8 cellular contexts compared by ENCODE assay signal in the genomic region with DNA sequence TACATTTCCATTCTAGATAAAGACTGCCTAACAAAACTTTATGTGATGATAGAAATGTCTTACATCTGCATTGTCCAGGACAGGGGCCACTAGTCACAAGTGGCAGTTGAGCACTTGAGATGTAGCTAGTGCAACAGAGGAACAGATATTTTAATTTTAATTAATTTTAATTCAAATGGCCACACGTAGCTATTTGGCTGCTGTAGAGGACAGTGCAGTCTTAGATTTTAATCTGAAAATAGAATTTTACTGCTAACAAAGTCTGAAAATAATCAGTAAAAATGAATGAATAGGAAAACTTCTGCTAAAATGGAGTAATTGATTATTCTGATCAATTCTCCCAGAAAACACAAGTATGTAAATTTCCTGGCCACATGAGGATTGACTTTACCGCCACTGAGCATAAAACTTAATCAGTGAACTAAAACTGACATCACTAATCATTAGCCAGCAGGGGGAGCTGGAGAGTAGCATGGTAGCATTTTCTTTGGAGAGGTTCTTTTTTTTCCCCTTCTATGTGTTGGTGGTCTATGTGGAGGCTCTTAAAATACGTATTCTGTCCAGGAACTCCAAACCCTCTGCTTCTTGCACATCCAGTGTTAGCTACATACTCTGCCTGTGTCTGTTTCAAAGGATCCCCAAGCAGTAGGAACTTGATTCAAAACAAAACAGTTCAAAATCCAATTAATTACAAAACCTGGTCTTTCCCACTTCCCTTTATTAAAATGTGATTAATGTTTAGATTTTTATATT. TPM values are rescaled to one million over a fixed set of nuclear protein-coding genes. Genes with fewer than 3 reads are reported as not detected.
DNase-seq lines count a peak whose midpoint lies in the region; FAIRE-seq and TF ChIP-seq lines count a peak whose summit lies in the region.

No MANE protein-coding gene starts in this region.

- intact Hi-C loops in MCF 10A (cut with micrococcal nuclease): loop anchor here (1.0 to 2.0 kb wide), 2 partner anchors 135 to 303 kb away; no protein-coding TSS in a partner anchor
- intact Hi-C loops in kidney (cut with DNase I): loop anchor here (10.0 kb wide), 1 partner anchor 139 kb away; no protein-coding TSS in a partner anchor

- H3K4me1 ChIP-seq in kidney (ENCODE audit: control insufficient read depth in 1 of 2, insufficient read depth in 1 of 2, low read depth in 1 of 2, low read length in 2 of 2): peaks cover 0 to 12% of the 10 kb centered on the region in 2 donors

- no TSS peak for BruUV-seq in MCF 10A (replicated peaks; lab: Mats Ljungman, UMichigan)

- POLR2A ChIA-PET in MCF 10A (lab: Yijun Ruan, JAX): interaction anchor here (0.7 kb wide), 1 partner anchor 271 kb away, joined by 3 read pairs; no protein-coding TSS in a partner anchor

- TF ChIP-seq POLR2A in NB4 (IDR thresholded peaks at IDR 0.05; ENCODE audit: extremely low read depth, insufficient read length): no peak

- no peaks in the 10 kb centered on the region for H3K9me3 ChIP-seq in kidney (ENCODE audit: control insufficient read depth in 1 of 2, low read length in 2 of 2)

- no peaks in the 10 kb centered on the region for H3K4me1 Mint-ChIP-seq in MCF 10A (ENCODE audit: insufficient read depth, unreplicated experiment)

- peak; percentile 54 for DNase-seq in SIG-M5 treated with dmso at 0.1 percent for 504 hours (lab: John Stamatoyannopoulos, UW; ENCODE audit: unreplicated experiment)
- DNase-seq in SIG-M5 (lab: John Stamatoyannopoulos, UW): no peak
- peak; percentile 47 for DNase-seq in HFF-Myc (ENCODE audit: extremely low read depth, low read depth)
- DNase-seq in NB4 (ENCODE audit: low read depth): peak; percentile 71
- DNase-seq in SKM-1 treated with dmso at 0.1 percent for 144 hours (lab: John Stamatoyannopoulos, UW; ENCODE audit: unreplicated experiment): peak; percentile 52
- DNase-seq in MCF 10A (ENCODE audit: unreplicated experiment): peak; percentile 81
- no peak for DNase-seq in kidney
- DNase-seq in stimulated activated CD4-positive, alpha-beta T cell treated with anti-CD3 and anti-CD28 coated beads, Interleukin-4, amount 100 ng/mL, for 48 hours (ENCODE audit: low read depth in 2 of 2): peak; percentile 28 to 40

- peak; percentile 81 for TF ChIP-seq CTCF in HFF-Myc (IDR thresholded peaks at IDR 0.05; ENCODE audit: low read depth, low read length, missing control alignments)
- peak; percentile 95 for TF ChIP-seq CTCF in NB4 (IDR thresholded peaks at IDR 0.05; ENCODE audit: low read depth, low read length)
- peak; percentile 77 for TF ChIP-seq CTCF in MCF 10A (IDR thresholded peaks at IDR 0.05; ENCODE audit: unreplicated experiment)
- peak; percentile 84 for TF ChIP-seq CTCF in kidney (IDR thresholded peaks at IDR 0.05; ENCODE audit: borderline replicate concordance, extremely low read depth, insufficient read depth)

- no peak overlapping the region for H3K4me3 Mint-ChIP-seq in MCF 10A (ENCODE audit: unreplicated experiment)

- H3K36me3 ChIP-seq in kidney (ENCODE audit: control insufficient read depth in 1 of 2, insufficient read depth in 2 of 2, low read length in 2 of 2): no peaks in the 10 kb centered on the region

- CTCF ChIA-PET in MCF 10A (lab: Yijun Ruan, JAX): interaction anchor here (0.6 to 6.4 kb wide), 43 partner anchors 9 to 1895 kb away, joined by 3 to 112 read pairs (median 4); no protein-coding TSS in a partner anchor

- H3K9me3 Mint-ChIP-seq in MCF 10A (ENCODE audit: unreplicated experiment): no peaks in the 10 kb centered on the region

- H3K9ac ChIP-seq in kidney (ENCODE audit: low read length in 2 of 2): no peak overlapping the region

- no peaks in the 10 kb centered on the region for H3K36me3 Mint-ChIP-seq in MCF 10A (ENCODE audit: insufficient read depth, unreplicated experiment)

- H3K4me3 ChIP-seq in HFF-Myc (replicated peaks; ENCODE audit: low read depth, low read length): no peak overlapping the region
- H3K4me3 ChIP-seq in NB4 (ENCODE audit: low read depth, low read length): no peak overlapping the region
- no peak overlapping the region for H3K4me3 ChIP-seq in kidney (ENCODE audit: low read length in 2 of 2)

- H3K27ac Mint-ChIP-seq in MCF 10A (ENCODE audit: low read depth, unreplicated experiment): no peak overlapping the region

- FAIRE-seq in kidney (lab: Jason Lieb, UNC): peak; percentile 77

- H3K27ac ChIP-seq in kidney (ENCODE audit: low read depth in 2 of 2, low read length in 2 of 2): no peak overlapping the region

- H3K27me3 Mint-ChIP-seq in MCF 10A (ENCODE audit: insufficient read depth, unreplicated experiment): peaks cover 22% of the 10 kb centered on the region

RNA-seq across cellular contexts. Expression of gene TSPAN12, which starts 52.1 kb away (rescaled TPM):
- not detected in 2 replicates for total RNA-seq in MCF 10A (2022)
- 76.5 TPM for total RNA-seq in kidney
- polyA plus RNA-seq in kidney (ENCODE audit: insufficient read depth, low read depth, low replicate concordance): 44.2 TPM

Comparison
In these comparisons a context has a peak if more than half of its experiments do, and no peak if none do; other contexts are left out.
1. DNase-seq: peak in SIG-M5 treated with dmso at 0.1 percent for 504 hours (single experiment), HFF-Myc (single experiment), NB4 (single experiment), SKM-1 treated with dmso at 0.1 percent for 144 hours (single experiment), MCF 10A (single experiment) and stimulated activated CD4-positive, alpha-beta T cell treated with anti-CD3 and anti-CD28 coated beads, Interleukin-4, amount 100 ng/mL, for 48 hours (2 of 2); none in SIG-M5 (single experiment) and kidney (single experiment).
2. RNA of gene TSPAN12, which starts 52.1 kb away (total RNA-seq): 76.5 TPM in kidney (single experiment); not detected in MCF 10A; every median in the first group is over 10 times any median in the second.
3. Peak in every context shown above with its lines, with median percentiles within 50 percentile points of each other: CTCF ChIP-seq.